In the genomic region with DNA sequence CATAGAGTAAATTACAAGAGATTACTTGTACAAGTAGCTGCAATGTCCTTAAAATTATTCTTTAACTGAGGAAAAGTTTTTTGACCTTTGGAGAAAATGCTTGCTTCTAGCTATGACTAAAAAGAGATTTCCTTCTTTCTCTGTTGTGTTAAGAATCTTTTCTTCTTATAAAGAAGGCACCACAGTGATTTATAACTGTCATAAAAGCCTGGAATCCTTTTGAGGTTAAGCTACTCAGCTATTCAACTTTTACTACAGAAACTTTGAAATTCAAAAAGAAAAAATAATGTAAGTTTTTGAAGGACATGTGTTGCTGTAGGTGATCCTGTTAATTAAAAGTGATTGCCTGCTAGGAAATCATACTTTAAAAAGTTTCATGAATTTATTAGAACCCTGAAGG, we compare ENCODE assay signal across 21 cellular contexts.
"Had no signal": no experiment of that assay in that cellular context is flagged by ENCODE, and none has a peak within 500 bp of the region (broad histone marks: within the 10 kb centered on the region; RNA-seq: fewer than 3 reads in every experiment).

No MANE protein-coding gene starts in this region.

- H3K9me3 ChIP-seq: SJSA1 had no signal

- H3K9ac ChIP-seq: KMS-11 had no signal

- ATAC-seq: K562 had no signal

- H3K27ac Mint-ChIP-seq: IgD-negative memory B cell had no signal

- DNase-seq: Kasumi-1, MM.1S, NCI-H1092 treated with DMSO at 0.1 percent for 48 hours, NCI-H1417, NCI-H1436 treated with DMSO at 0.1 percent for 48 hours, NCI-H1694 treated with DMSO at 0.1 percent for 48 hours, NCI-H1930, NCI-H2081, NCI-H2107, NCI-H2227 treated with DMSO at 0.1 percent for 48 hours, NCI-H526 treated with DMSO at 0.1 percent for 48 hours, NCI-H748 treated with DMSO at 0.1 percent for 48 hours, Right ventricle myocardium superior, RPMI8226, SIG-M5 had no signal

- H3K4me2 ChIP-seq: KMS-11 had no signal

- H3K4me1 ChIP-seq: SJSA1 had no signal

- H3K36me3 ChIP-seq: SJSA1 had no signal

- H3K27ac ChIP-seq: HL-60, KMS-11, SJSA1, SK-N-MC had no signal

- H3K4me3 Mint-ChIP-seq: IgD-negative memory B cell had no signal

- H3K4me3 ChIP-seq: K562, SJSA1, SK-N-MC had no signal

- H3K36me3 Mint-ChIP-seq: IgD-negative memory B cell had no signal
